In genomic region chr11:34356130-34356529, GRCh38 we compare ENCODE assay signal across 9 cellular contexts.
A peak's percentile ranks its signal among the peaks of the same experiment; 100 is the strongest.
DNase-seq lines count a peak whose midpoint lies in the region; ATAC-seq and TF ChIP-seq lines count a peak whose summit lies in the region.
"Had no signal": no experiment of that assay in that cellular context is flagged by ENCODE, and none has a peak within 500 bp of the region (broad histone marks: within the 10 kb centered on the region; RNA-seq: fewer than 3 reads in every experiment).

No MANE protein-coding gene starts in this region.

- H3K36me3 ChIP-seq in HAP-1 (replicated peaks) = no peaks in the 10 kb centered on the region
- no peaks in the 10 kb centered on the region for H3K36me3 ChIP-seq in brain microvascular endothelial cell (replicated peaks)
- H3K36me3 ChIP-seq in mucosa of rectum (ENCODE audit: control insufficient read depth in 2 of 2, insufficient read depth in 2 of 2, low read length in 2 of 2) = no peaks in the 10 kb centered on the region

- H3K27ac ChIP-seq in brain microvascular endothelial cell (no peak overlapping the region), mucosa of rectum (ENCODE audit: low read depth in 2 of 2, low read length in 2 of 2) (no peak overlapping the region), RWPE1 (no peak overlapping the region)

- in situ Hi-C loops in HAP-1 (cut with MboI; ENCODE audit: low sequenced_read_pairs) = loop anchor here (5.0 to 25.0 kb wide), 2 partner anchors 179 to 519 kb away; no protein-coding TSS in a partner anchor
- in situ Hi-C loops in brain microvascular endothelial cell (cut with HindIII; ENCODE audit: low pct_ligation_motif_present, low sequenced_read_pairs) = no loop called here

- peaks cover 6% of the 10 kb centered on the region for H3K4me1 ChIP-seq in HAP-1
- peaks cover 16 to 22% of the 10 kb centered on the region in 2 donors for H3K4me1 ChIP-seq in mucosa of rectum (ENCODE audit: control insufficient read depth in 2 of 2, insufficient read depth in 2 of 2, low read length in 2 of 2)

- CTCF ChIA-PET in RWPE1 (lab: Yijun Ruan, JAX) = interaction anchor here (1.3 to 3.4 kb wide), 2 partner anchors 9 to 182 kb away, joined by 3 to 39 read pairs; no protein-coding TSS in a partner anchor

- TF ChIP-seq CTCF in AG09309 (IDR thresholded peaks at IDR 0.05; ENCODE audit: control insufficient read depth, insufficient read depth, low read depth, low read length, missing control alignments) (no peak), brain microvascular endothelial cell (IDR thresholded peaks at IDR 0.05; ENCODE audit: low read depth, low read length, missing control alignments) (peak; percentile 29), RWPE1 (conservative IDR thresholded peaks at IDR 0.05; ENCODE audit: low read depth) (no peak)

- H3K27me3 ChIP-seq in HAP-1 (ENCODE audit: low read depth) (no peaks in the 10 kb centered on the region), brain microvascular endothelial cell (replicated peaks) (no peaks in the 10 kb centered on the region), mucosa of rectum (ENCODE audit: control insufficient read depth in 2 of 2, insufficient read depth in 2 of 2, low read length in 2 of 2) (peaks cover 17 to 18% of the 10 kb centered on the region in 2 donors)

- H3K9me3 ChIP-seq in HAP-1 = no peaks in the 10 kb centered on the region
- H3K9me3 ChIP-seq in mucosa of rectum (ENCODE audit: control insufficient read depth in 2 of 2, low read length in 2 of 2) = no peaks in the 10 kb centered on the region

- no peak for DNase-seq in AG09309 (ENCODE audit: low read depth)
- DNase-seq in HAP-1 (ENCODE audit: low spot score in 2 of 2) = no peak
- DNase-seq in brain microvascular endothelial cell = no peak
- no peak for DNase-seq in RWPE1 (ENCODE audit: low spot score)
- DNase-seq in EL = no peak
- DNase-seq: cerebellar nuclear complex had no signal

- peak overlapping the region in 1 of 2 donors; percentile 72 for H3K9ac ChIP-seq in mucosa of rectum (ENCODE audit: low read depth in 1 of 2, low read length in 2 of 2)

- peak overlapping the region; percentile 54 for H3K4me3 ChIP-seq in AG09309 (ENCODE audit: control insufficient read depth, low read depth, low read length)
- H3K4me3 ChIP-seq in HAP-1 = peak overlapping the region; percentile 54
- H3K4me3 ChIP-seq in brain microvascular endothelial cell (ENCODE audit: low read depth, low read length) = peak overlapping the region; percentile 67
- H3K4me3 ChIP-seq in mucosa of rectum (ENCODE audit: low read length in 2 of 2) = peak overlapping the region; percentile 68 to 76

- no peak for ATAC-seq in HG03469 (IDR thresholded peaks at IDR 0.05; ENCODE audit: unreplicated experiment)
- no peak for ATAC-seq in GM21723 (IDR thresholded peaks at IDR 0.05; ENCODE audit: unreplicated experiment)

- POLR2A ChIA-PET in RWPE1 (lab: Yijun Ruan, JAX; ENCODE audit: low non-redundant PET) = no interaction called here
